ENCODE assay signal across 1 cellular context in the genomic region with DNA sequence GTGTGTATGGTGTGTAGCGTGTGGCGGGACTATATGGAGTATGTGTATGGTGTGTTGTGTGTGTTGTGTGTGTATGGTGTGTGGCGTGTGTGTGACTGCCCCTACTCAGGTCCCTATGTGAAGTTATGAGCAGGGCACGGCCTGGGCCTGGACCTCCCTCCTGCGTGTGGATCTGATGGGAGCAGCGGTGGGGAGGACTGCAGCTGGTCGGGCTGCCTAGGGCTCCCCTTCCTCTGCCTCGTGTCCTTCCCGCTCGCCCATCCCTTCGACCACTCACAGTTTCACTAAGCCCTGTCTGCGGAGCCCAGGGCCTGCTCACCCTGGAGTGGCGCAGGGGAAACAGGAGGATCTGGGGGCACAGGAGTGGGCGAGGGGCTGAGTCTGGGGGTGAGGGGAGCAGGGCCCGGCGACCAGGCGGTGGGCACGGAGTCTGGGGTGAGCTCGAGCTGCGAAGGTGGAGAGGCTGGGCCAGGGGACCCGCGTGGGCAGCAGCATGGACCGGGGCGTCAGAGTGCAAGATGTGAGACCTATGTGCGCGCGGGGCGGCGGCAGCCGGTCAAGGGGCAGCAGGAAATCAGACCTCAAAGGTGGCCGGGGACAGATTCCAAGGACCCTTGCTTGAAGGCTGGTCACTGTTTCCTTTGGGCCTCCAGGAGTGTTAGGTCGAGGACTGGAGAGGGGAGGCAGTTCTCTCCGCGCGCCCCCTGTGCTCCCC.
TF ChIP-seq lines count a peak whose summit lies in the region.

No MANE protein-coding gene starts in this region.

TF ChIP-seq in IMR-90, 13 proteins besides CTCF, POLR2A, EP300 and RAD21:
- TF ChIP-seq, protein P1, sequence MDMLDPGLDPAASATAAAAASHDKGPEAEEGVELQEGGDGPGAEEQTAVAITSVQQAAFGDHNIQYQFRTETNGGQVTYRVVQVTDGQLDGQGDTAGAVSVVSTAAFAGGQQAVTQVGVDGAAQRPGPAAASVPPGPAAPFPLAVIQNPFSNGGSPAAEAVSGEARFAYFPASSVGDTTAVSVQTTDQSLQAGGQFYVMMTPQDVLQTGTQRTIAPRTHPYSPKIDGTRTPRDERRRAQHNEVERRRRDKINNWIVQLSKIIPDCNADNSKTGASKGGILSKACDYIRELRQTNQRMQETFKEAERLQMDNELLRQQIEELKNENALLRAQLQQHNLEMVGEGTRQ (IDR thresholded peaks at IDR 0.05; ENCODE audit: low read depth, low read length) = no peak
- no peak for TF ChIP-seq MAFK (IDR thresholded peaks at IDR 0.05; ENCODE audit: low read depth, low read length)
- TF ChIP-seq CHD1 (IDR thresholded peaks at IDR 0.05; ENCODE audit: low read depth, low read length) = no peak
- TF ChIP-seq MXI1 (IDR thresholded peaks at IDR 0.05; ENCODE audit: borderline replicate concordance, low read depth, low read length) = no peak
- TF ChIP-seq RFX5 (IDR thresholded peaks at IDR 0.05; ENCODE audit: low read depth, low read length) = no peak
- no peak for TF ChIP-seq NFE2L2 (IDR thresholded peaks at IDR 0.05; ENCODE audit: low read depth, low read length)
- no peak for TF ChIP-seq SMC3 (IDR thresholded peaks at IDR 0.05; ENCODE audit: low read depth, low read length)
- TF ChIP-seq BHLHE40 (IDR thresholded peaks at IDR 0.05; ENCODE audit: low read depth, low read length) = no peak
- TF ChIP-seq FOS (IDR thresholded peaks at IDR 0.05; ENCODE audit: low read depth, low read length) = no peak
- TF ChIP-seq, protein P2, sequence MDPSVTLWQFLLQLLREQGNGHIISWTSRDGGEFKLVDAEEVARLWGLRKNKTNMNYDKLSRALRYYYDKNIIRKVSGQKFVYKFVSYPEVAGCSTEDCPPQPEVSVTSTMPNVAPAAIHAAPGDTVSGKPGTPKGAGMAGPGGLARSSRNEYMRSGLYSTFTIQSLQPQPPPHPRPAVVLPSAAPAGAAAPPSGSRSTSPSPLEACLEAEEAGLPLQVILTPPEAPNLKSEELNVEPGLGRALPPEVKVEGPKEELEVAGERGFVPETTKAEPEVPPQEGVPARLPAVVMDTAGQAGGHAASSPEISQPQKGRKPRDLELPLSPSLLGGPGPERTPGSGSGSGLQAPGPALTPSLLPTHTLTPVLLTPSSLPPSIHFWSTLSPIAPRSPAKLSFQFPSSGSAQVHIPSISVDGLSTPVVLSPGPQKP (IDR thresholded peaks at IDR 0.05; ENCODE audit: borderline replicate concordance, low read depth, low read length) = no peak
- no peak for TF ChIP-seq CEBPB (IDR thresholded peaks at IDR 0.05; ENCODE audit: low read depth, low read length)
- TF ChIP-seq MAZ (IDR thresholded peaks at IDR 0.05; ENCODE audit: borderline replicate concordance, low read depth, low read length) = no peak
- no peak for TF ChIP-seq RCOR1 (IDR thresholded peaks at IDR 0.05; ENCODE audit: insufficient replicate concordance, low read length)
